ENCODE assay signal across 1 cellular context in genomic region chr7:27178366-27178765, GRCh38.
TF ChIP-seq lines count a peak whose summit lies in the region.

No MANE protein-coding gene starts in this region.

TF ChIP-seq in endothelial cell of umbilical vein, 7 proteins besides CTCF, POLR2A, EP300 and RAD21:
- TF ChIP-seq GATA2 (IDR thresholded peaks at IDR 0.05; ENCODE audit: insufficient read depth, insufficient read length, low read depth, low read length) (no peak), FOS (IDR thresholded peaks at IDR 0.05; ENCODE audit: borderline replicate concordance, insufficient read depth, low read length) (no peak), MYC (IDR thresholded peaks at IDR 0.05; ENCODE audit: low read depth, low read length) (no peak)
